33 cellular contexts compared by ENCODE assay signal in the genomic region with DNA sequence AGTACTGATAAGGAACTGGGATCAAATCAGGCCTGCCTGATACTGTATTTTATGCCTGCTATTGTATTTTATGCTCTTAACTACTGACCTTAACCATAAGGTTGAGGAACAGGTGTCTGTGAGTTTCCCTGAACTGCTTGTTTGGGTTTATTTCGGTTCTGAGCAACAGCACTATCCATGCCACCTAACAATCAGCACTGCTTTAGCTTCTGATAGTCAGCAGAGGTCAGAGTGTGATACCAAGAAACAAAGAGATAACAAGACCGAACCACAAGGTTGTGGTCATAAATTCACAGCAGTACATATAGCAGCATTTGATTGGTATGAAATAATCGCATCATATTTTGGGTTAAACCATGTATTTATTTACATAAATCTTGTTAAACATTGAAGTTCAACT.
"Had no signal": no experiment of that assay in that cellular context is flagged by ENCODE, and none has a peak within 500 bp of the region (broad histone marks: within the 10 kb centered on the region; RNA-seq: fewer than 3 reads in every experiment).

No MANE protein-coding gene starts in this region.

- H3K36me3 ChIP-seq: brain microvascular endothelial cell, SJSA1 had no signal

- FAIRE-seq: TTC549 had no signal

- H3K4me1 ChIP-seq: SJSA1 had no signal

- H3K27ac ChIP-seq: brain microvascular endothelial cell, SJSA1 had no signal

- H3K36me3 Mint-ChIP-seq: activated CD4-positive, alpha-beta memory T cell treated with anti-CD3 and anti-CD28 coated beads for 36 hours; activated CD8-positive, alpha-beta memory T cell treated with anti-CD3 and anti-CD28 coated beads, Interleukin-2, amount 10 ng/mL, durations not matched to agents 7 days and 5 days; activated naive CD4-positive, alpha-beta T cell treated with anti-CD3 and anti-CD28 coated beads, Interleukin-2, amount 10 ng/mL, durations not matched to agents 7 days and 5 days; activated naive CD8-positive, alpha-beta T cell had no signal

- ATAC-seq: activated CD8-positive, alpha-beta memory T cell treated with anti-CD3 and anti-CD28 coated beads, Interleukin-2, amount 10 ng/mL, durations not matched to agents 7 days and 5 days; activated naive CD8-positive, alpha-beta T cell treated with anti-CD3 and anti-CD28 coated beads, Interleukin-2, amount 50 U/mL, for 24 hours; Panc1 had no signal

- H3K4me1 Mint-ChIP-seq: activated B cell treated with CpG ODN at 0.5 μM for 24 hours; activated CD8-positive, alpha-beta memory T cell treated with anti-CD3 and anti-CD28 coated beads, Interleukin-2, amount 10 ng/mL, durations not matched to agents 7 days and 5 days; activated naive CD4-positive, alpha-beta T cell treated with anti-CD3 and anti-CD28 coated beads, Interleukin-2, amount 10 ng/mL, durations not matched to agents 7 days and 5 days; activated naive CD8-positive, alpha-beta T cell treated with anti-CD3 and anti-CD28 coated beads, Interleukin-2, amount 50 U/mL, for 24 hours had no signal

- DNase-seq: activated B cell treated with CpG ODN at 0.5 μM for 24 hours; activated CD4-positive, alpha-beta memory T cell treated with anti-CD3 and anti-CD28 coated beads for 36 hours; activated CD4-positive, alpha-beta T cell treated with anti-CD3 and anti-CD28 coated beads for 4 hours; activated CD4-positive, alpha-beta T cell treated with anti-CD3 and anti-CD28 coated beads, Interleukin-2, amount 50 U/mL, for 1 hour; activated CD4-positive, CD25-positive, alpha-beta regulatory T cell treated with anti-CD3 and anti-CD28 coated beads, Interleukin-2, amount 50 U/mL, for 72 hours; activated CD8-positive, alpha-beta memory T cell treated with anti-CD3 and anti-CD28 coated beads for 24 hours; activated CD8-positive, alpha-beta memory T cell treated with anti-CD3 and anti-CD28 coated beads, Interleukin-2, amount 10 ng/mL, durations not matched to agents 7 days and 5 days; activated CD8-positive, alpha-beta memory T cell treated with anti-CD3 and anti-CD28 coated beads, Interleukin-2, amount 50 U/mL, for 48 hours; activated effector memory CD4-positive, alpha-beta T cell treated with Interleukin-2 at 50 U/mL for 16 hours; activated naive CD4-positive, alpha-beta T cell treated with anti-CD3 and anti-CD28 coated beads, Interleukin-2, amount 10 ng/mL, durations not matched to agents 7 days and 5 days; activated naive CD8-positive, alpha-beta T cell treated with anti-CD3 and anti-CD28 coated beads, Interleukin-2, amount 50 U/mL, for 24 hours; activated T-cell treated with anti-CD3 and anti-CD28 coated beads, Interleukin-2, amount 50 U/mL, for 48 hours; anterior cingulate cortex; brain microvascular endothelial cell; central memory CD4-positive, alpha-beta T cell; Karpas-422; KBM-7; NCI-H1048; NCI-H1105 treated with DMSO at 0.1 percent for 48 hours; NCI-H1436; NCI-H1694; NCI-H1930; NCI-H2081 treated with DMSO at 0.1 percent for 48 hours; NCI-H226; NCI-H524 treated with DMSO at 0.1 percent for 48 hours; SHP77; SK-N-SH had no signal

- H3K9ac ChIP-seq: SK-N-SH had no signal

- H3K27me3 ChIP-seq: brain microvascular endothelial cell, SJSA1 had no signal

- H3K27ac Mint-ChIP-seq: activated B cell treated with CpG ODN at 0.5 μM for 24 hours; activated CD4-positive, alpha-beta memory T cell treated with anti-CD3 and anti-CD28 coated beads for 36 hours; activated CD8-positive, alpha-beta memory T cell treated with anti-CD3 and anti-CD28 coated beads, Interleukin-2, amount 10 ng/mL, durations not matched to agents 7 days and 5 days; activated naive CD4-positive, alpha-beta T cell treated with anti-CD3 and anti-CD28 coated beads, Interleukin-2, amount 10 ng/mL, durations not matched to agents 7 days and 5 days; activated naive CD8-positive, alpha-beta T cell; activated naive CD8-positive, alpha-beta T cell treated with anti-CD3 and anti-CD28 coated beads, Interleukin-2, amount 50 U/mL, for 24 hours; T-helper 1 cell treated with Interleukin-12 subunit alpha and Interleukin-12 subunit beta and Interleukin-4 antibody, amounts not matched to agents 30 μg/mL and 1 μg/mL, for 36 hours; T-helper 2 cell treated with Interferon-gamma antibody and Interleukin-4, amounts not matched to agents 5 μg/mL and 100 μg/mL, for 36 hours had no signal

- H3K4me2 ChIP-seq: SK-N-SH had no signal

- H3K9me3 ChIP-seq: SJSA1, SK-N-SH had no signal

- H3K9me3 Mint-ChIP-seq: activated B cell treated with CpG ODN at 0.5 μM for 24 hours; activated naive CD4-positive, alpha-beta T cell treated with anti-CD3 and anti-CD28 coated beads, Interleukin-2, amount 10 ng/mL, durations not matched to agents 7 days and 5 days; activated naive CD8-positive, alpha-beta T cell treated with anti-CD3 and anti-CD28 coated beads, Interleukin-2, amount 50 U/mL, for 24 hours; T-helper 1 cell treated with Interleukin-12 subunit alpha and Interleukin-12 subunit beta and Interleukin-4 antibody, amounts not matched to agents 30 μg/mL and 1 μg/mL, for 36 hours; T-helper 2 cell treated with Interferon-gamma antibody and Interleukin-4, amounts not matched to agents 5 μg/mL and 100 μg/mL, for 36 hours had no signal

- H3K4me3 Mint-ChIP-seq: activated B cell treated with CpG ODN at 0.5 μM for 24 hours; activated CD4-positive, alpha-beta memory T cell treated with anti-CD3 and anti-CD28 coated beads for 36 hours; activated CD8-positive, alpha-beta memory T cell treated with anti-CD3 and anti-CD28 coated beads, Interleukin-2, amount 10 ng/mL, durations not matched to agents 7 days and 5 days; activated naive CD4-positive, alpha-beta T cell treated with anti-CD3 and anti-CD28 coated beads, Interleukin-2, amount 10 ng/mL, durations not matched to agents 7 days and 5 days; activated naive CD8-positive, alpha-beta T cell; activated naive CD8-positive, alpha-beta T cell treated with anti-CD3 and anti-CD28 coated beads, Interleukin-2, amount 50 U/mL, for 24 hours; T-helper 1 cell treated with Interleukin-12 subunit alpha and Interleukin-12 subunit beta and Interleukin-4 antibody, amounts not matched to agents 30 μg/mL and 1 μg/mL, for 36 hours; T-helper 2 cell treated with Interferon-gamma antibody and Interleukin-4, amounts not matched to agents 5 μg/mL and 100 μg/mL, for 36 hours had no signal

- H3K4me3 ChIP-seq: SJSA1 had no signal

- H3K9me2 ChIP-seq: SK-N-SH had no signal

- H3K27me3 Mint-ChIP-seq: activated B cell treated with CpG ODN at 0.5 μM for 24 hours; activated CD4-positive, alpha-beta memory T cell treated with anti-CD3 and anti-CD28 coated beads for 36 hours; activated CD8-positive, alpha-beta memory T cell treated with anti-CD3 and anti-CD28 coated beads, Interleukin-2, amount 10 ng/mL, durations not matched to agents 7 days and 5 days; activated naive CD4-positive, alpha-beta T cell treated with anti-CD3 and anti-CD28 coated beads, Interleukin-2, amount 10 ng/mL, durations not matched to agents 7 days and 5 days; activated naive CD8-positive, alpha-beta T cell; activated naive CD8-positive, alpha-beta T cell treated with anti-CD3 and anti-CD28 coated beads, Interleukin-2, amount 50 U/mL, for 24 hours had no signal
